ENCODE assay signal across 26 cellular contexts in the genomic region with DNA sequence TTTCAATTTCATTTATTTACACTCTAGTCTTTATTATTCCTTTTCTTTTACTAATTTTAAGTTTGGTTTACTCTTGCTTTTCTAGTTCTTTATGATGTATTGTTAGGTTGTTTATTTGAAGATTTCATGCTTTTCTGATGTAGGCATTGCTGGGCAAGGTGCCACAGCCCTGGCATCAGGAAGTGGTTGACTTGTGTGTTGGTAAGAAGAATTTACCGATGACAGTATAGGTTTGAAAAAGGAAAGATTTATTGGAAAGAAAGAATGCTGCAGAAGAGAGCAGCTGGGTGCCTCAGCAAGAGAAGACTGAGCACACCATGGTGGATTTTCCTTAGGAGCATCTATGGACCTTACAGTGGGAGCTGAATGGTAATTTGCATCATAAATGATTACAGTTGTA.
DNase-seq lines count a peak whose midpoint lies in the region; ATAC-seq and TF ChIP-seq lines count a peak whose summit lies in the region.
"Had no signal": no experiment of that assay in that cellular context is flagged by ENCODE, and none has a peak within 500 bp of the region (broad histone marks: within the 10 kb centered on the region; RNA-seq: fewer than 3 reads in every experiment).

No MANE protein-coding gene starts in this region.

- no peak for DNase-seq in activated T-cell treated with anti-CD3 and anti-CD28 coated beads, Interleukin-2, amount 50 U/mL, for 72 hours
- DNase-seq in activated T-cell treated with anti-CD3 and anti-CD28 coated beads, Interleukin-2, amount 50 U/mL, for 48 hours = no peak
- DNase-seq in DND-41 (peak; percentile 45), epithelial cell of prostate (ENCODE audit: low read depth, low spot score) (peak; percentile 12), right lobe of liver (no peak)
- DNase-seq in activated CD8-positive, alpha-beta T cell treated with anti-CD3 and anti-CD28 coated beads for 36 hours = peak; percentile 38
- no peak for DNase-seq in stimulated activated CD8-positive, alpha-beta memory T cell treated with anti-CD3 and anti-CD28 coated beads, Interleukin-4, amount 100 ng/mL, for 48 hours
- DNase-seq: ACHN; effector CD8-positive, alpha-beta T cell; esophagus squamous epithelium; gastrocnemius medialis; hypothalamus; KBM-7; midbrain; NCI-H2171; NCI-H524; NK-92 treated with Interleukin-12 subunit alpha and Interleukin-12 subunit beta, amount 100 ng/mL, for 24 hours; Peyer's patch; sigmoid colon; SJCRH30 had no signal

- intact Hi-C loops in activated CD8-positive, alpha-beta T cell treated with anti-CD3 and anti-CD28 coated beads for 36 hours (cut with micrococcal nuclease) = no loop called here
- intact Hi-C loops in right lobe of liver (cut with DNase I) = no loop called here

- H3K9me3 ChIP-seq in DND-41 (ENCODE audit: insufficient read depth, low read length, severe bottlenecking) (no peaks in the 10 kb centered on the region), right lobe of liver (no peaks in the 10 kb centered on the region)
- H3K9me3 ChIP-seq: esophagus squamous epithelium, gastrocnemius medialis, Peyer's patch, sigmoid colon, SJCRH30, thoracic aorta had no signal

- WGBS in right lobe of liver (ENCODE audit: insufficient coverage, low coverage, low lambda C conversion rate, missing lambda C conversion rate) = 35% methylated on average over 1 of the region's 1 CpG

- TF ChIP-seq CTCF in DND-41 (IDR thresholded peaks at IDR 0.05; ENCODE audit: borderline replicate concordance, extremely low read depth, low read length, poor library complexity, severe bottlenecking) = no peak
- no peak for TF ChIP-seq CTCF in activated CD8-positive, alpha-beta T cell treated with anti-CD3 and anti-CD28 coated beads for 36 hours (IDR thresholded peaks at IDR 0.05)
- TF ChIP-seq CTCF in right lobe of liver (IDR thresholded peaks at IDR 0.05) = no peak

- POLR2A ChIA-PET in activated CD8-positive, alpha-beta T cell treated with anti-CD3 and anti-CD28 coated beads for 36 hours (lab: Charles Lee) = no interaction called here

- H3K4me2 ChIP-seq in DND-41 (ENCODE audit: insufficient read depth, low read length) = peak overlapping the region; percentile 36; the same call in 1 of the 2 replicates

- no peaks in the 10 kb centered on the region for H3K79me2 ChIP-seq in DND-41 (ENCODE audit: insufficient read depth, low read length)

- no peak for ATAC-seq in activated T-cell treated with anti-CD3 and anti-CD28 coated beads, Interleukin-2, amount 50 U/mL, for 72 hours (replicated peaks in 1 of 2)
- ATAC-seq in DND-41 (ENCODE audit: insufficient read depth, low read depth) = peak; percentile 81
- ATAC-seq in activated CD8-positive, alpha-beta T cell treated with anti-CD3 and anti-CD28 coated beads for 36 hours = no peak
- no peak for ATAC-seq in right lobe of liver
- ATAC-seq in GM21423 (IDR thresholded peaks at IDR 0.05; ENCODE audit: unreplicated experiment) = no peak
- ATAC-seq: gastrocnemius medialis, HCT116 had no signal

- H3K4me1 Mint-ChIP-seq in activated T-cell treated with anti-CD3 and anti-CD28 coated beads, Interleukin-2, amount 50 U/mL, for 72 hours (ENCODE audit: low read depth) = peaks cover 44% of the 10 kb centered on the region
- H3K4me1 Mint-ChIP-seq in activated CD8-positive, alpha-beta T cell treated with anti-CD3 and anti-CD28 coated beads for 36 hours (ENCODE audit: low read depth) = peaks cover 49% of the 10 kb centered on the region
- H3K4me1 Mint-ChIP-seq: neural crest cell had no signal

- peak overlapping the region; percentile 84 for H3K27ac Mint-ChIP-seq in activated T-cell treated with anti-CD3 and anti-CD28 coated beads, Interleukin-2, amount 50 U/mL, for 72 hours
- peak overlapping the region; percentile 75 for H3K27ac Mint-ChIP-seq in activated CD8-positive, alpha-beta T cell treated with anti-CD3 and anti-CD28 coated beads for 36 hours

- H3K27me3 Mint-ChIP-seq in activated T-cell treated with anti-CD3 and anti-CD28 coated beads, Interleukin-2, amount 50 U/mL, for 72 hours (ENCODE audit: low read depth) = no peaks in the 10 kb centered on the region
- H3K27me3 Mint-ChIP-seq in activated CD8-positive, alpha-beta T cell treated with anti-CD3 and anti-CD28 coated beads for 36 hours = no peaks in the 10 kb centered on the region

- H3K36me3 ChIP-seq in DND-41 (ENCODE audit: insufficient read depth, low read length) (no peaks in the 10 kb centered on the region), right lobe of liver (no peaks in the 10 kb centered on the region)
- H3K36me3 ChIP-seq: esophagus squamous epithelium, gastrocnemius medialis, Peyer's patch, sigmoid colon, SJCRH30, thoracic aorta had no signal

- H3K27me3 ChIP-seq in DND-41 (ENCODE audit: insufficient read depth, low read length, poor library complexity) (no peaks in the 10 kb centered on the region), right lobe of liver (no peaks in the 10 kb centered on the region)
- H3K27me3 ChIP-seq: esophagus squamous epithelium, gastrocnemius medialis, Peyer's patch, sigmoid colon, SJCRH30 had no signal

- H3K4me3 ChIP-seq in DND-41 (ENCODE audit: low read depth in 1 of 2, low read length in 2 of 2) (no peak overlapping the region), right lobe of liver (no peak overlapping the region)
- H3K4me3 ChIP-seq: esophagus squamous epithelium, gastrocnemius medialis, Peyer's patch, sigmoid colon, SJCRH30, thoracic aorta had no signal

- H4K20me1 ChIP-seq in DND-41 (ENCODE audit: insufficient read depth, low read length) = no peaks in the 10 kb centered on the region

- H3K9me3 Mint-ChIP-seq in activated T-cell treated with anti-CD3 and anti-CD28 coated beads, Interleukin-2, amount 50 U/mL, for 72 hours = peaks cover 0 to 1% of the 10 kb centered on the region in 2 donors
- H3K9me3 Mint-ChIP-seq in activated CD8-positive, alpha-beta T cell treated with anti-CD3 and anti-CD28 coated beads for 36 hours = peaks cover 2% of the 10 kb centered on the region

- peak overlapping the region; percentile 59 to 72 for H3K4me3 Mint-ChIP-seq in activated T-cell treated with anti-CD3 and anti-CD28 coated beads, Interleukin-2, amount 50 U/mL, for 72 hours
- H3K4me3 Mint-ChIP-seq in activated CD8-positive, alpha-beta T cell treated with anti-CD3 and anti-CD28 coated beads for 36 hours = peak overlapping the region; percentile 68
- H3K4me3 Mint-ChIP-seq: neural crest cell had no signal

- H3K27ac ChIP-seq in DND-41 (ENCODE audit: low read length) (no peak overlapping the region), epithelial cell of prostate (no peak overlapping the region), right lobe of liver (no peak overlapping the region)
- H3K27ac ChIP-seq: C4-2B, esophagus squamous epithelium, gastrocnemius medialis, Peyer's patch, sigmoid colon, SJCRH30, thoracic aorta, VCaP had no signal

- no peak overlapping the region for H2AFZ ChIP-seq in DND-41 (ENCODE audit: low read depth, low read length)

- H3K4me1 ChIP-seq in DND-41 (ENCODE audit: insufficient read depth, low read length) = peaks cover 12% of the 10 kb centered on the region
- H3K4me1 ChIP-seq in right lobe of liver = no peaks in the 10 kb centered on the region
- H3K4me1 ChIP-seq: esophagus squamous epithelium, gastrocnemius medialis, Peyer's patch, sigmoid colon, SJCRH30 had no signal

- CTCF ChIA-PET in activated CD8-positive, alpha-beta T cell treated with anti-CD3 and anti-CD28 coated beads for 36 hours (lab: Charles Lee) = no interaction called here

- TF ChIP-seq POLR2A in right lobe of liver (IDR thresholded peaks at IDR 0.05) = no peak

- no peak overlapping the region for H3K9ac ChIP-seq in DND-41 (ENCODE audit: low read depth, low read length)

- H3K36me3 Mint-ChIP-seq in activated T-cell treated with anti-CD3 and anti-CD28 coated beads, Interleukin-2, amount 50 U/mL, for 72 hours (ENCODE audit: insufficient read depth in 2 of 2) = peaks cover 0 to 6% of the 10 kb centered on the region in 2 donors
- H3K36me3 Mint-ChIP-seq in activated CD8-positive, alpha-beta T cell treated with anti-CD3 and anti-CD28 coated beads for 36 hours (ENCODE audit: low read depth) = peaks cover 5% of the 10 kb centered on the region

Comparison
In these comparisons a context has a peak if more than half of its experiments do, and no peak if none do; other contexts are left out.
1. DNase-seq: peak in DND-41 (single experiment), activated CD8-positive, alpha-beta T cell treated with anti-CD3 and anti-CD28 coated beads for 36 hours (single experiment) and epithelial cell of prostate (single experiment); none in activated T-cell treated with anti-CD3 and anti-CD28 coated beads, Interleukin-2, amount 50 U/mL, for 72 hours (0 of 2), activated T-cell treated with anti-CD3 and anti-CD28 coated beads, Interleukin-2, amount 50 U/mL, for 48 hours (0 of 2), right lobe of liver (0 of 3) and stimulated activated CD8-positive, alpha-beta memory T cell treated with anti-CD3 and anti-CD28 coated beads, Interleukin-4, amount 100 ng/mL, for 48 hours (single experiment).